ENCODE assay signal across 20 cellular contexts in the genomic region with DNA sequence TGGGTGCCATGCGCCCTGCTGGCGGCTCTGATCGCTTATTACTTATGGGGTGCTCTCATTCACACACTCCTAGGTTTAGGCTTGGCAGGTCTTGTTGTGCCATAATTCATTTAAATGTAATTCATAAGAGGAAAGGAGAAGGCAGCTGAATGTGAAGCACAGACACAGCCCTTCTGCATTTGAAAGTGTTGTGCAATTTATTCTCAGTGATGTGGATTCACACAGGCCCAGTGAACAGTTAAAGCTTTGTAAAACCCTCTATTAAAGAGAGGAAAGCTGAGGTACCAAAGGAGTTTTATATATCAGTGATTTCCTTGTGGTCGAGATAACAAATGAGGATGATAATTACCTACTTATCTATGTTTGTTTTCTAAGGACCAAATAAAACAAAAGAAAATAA.
DNase-seq lines count a peak whose midpoint lies in the region; ATAC-seq, FAIRE-seq and TF ChIP-seq lines count a peak whose summit lies in the region.
"Had no signal": no experiment of that assay in that cellular context is flagged by ENCODE, and none has a peak within 500 bp of the region (broad histone marks: within the 10 kb centered on the region; RNA-seq: fewer than 3 reads in every experiment).

No MANE protein-coding gene starts in this region.

- intact Hi-C loops in IMR-90 (cut with micrococcal nuclease) (loop anchor here (10.0 kb wide), 1 partner anchor 471 kb away; no protein-coding TSS in a partner anchor), ovary (cut with DNase I) (no loop called here)

- FAIRE-seq in H1 (lab: Jason Lieb, UNC): no peak

- no peak overlapping the region for H4K91ac ChIP-seq in IMR-90 (ENCODE audit: insufficient read depth, low read depth, low read length)
- no peak overlapping the region for H4K91ac ChIP-seq in H1 (replicated peaks; ENCODE audit: insufficient read length, low read length)

- H4K20me1 ChIP-seq in IMR-90 (ENCODE audit: insufficient read depth, low read length): no peaks in the 10 kb centered on the region
- no peaks in the 10 kb centered on the region for H4K20me1 ChIP-seq in H1 (replicated peaks in 1 of 2; ENCODE audit: control insufficient read depth in 1 of 2, insufficient read depth in 2 of 2, low read length in 2 of 2)

- H3K23ac ChIP-seq in IMR-90 (ENCODE audit: low read depth, low read length) (no peak overlapping the region), H1 (ENCODE audit: insufficient read length) (no peak overlapping the region)

- DNase-seq in IMR-90 (no peak), NOMO-1 treated with dmso at 0.1 percent for 144 hours (lab: John Stamatoyannopoulos, UW; ENCODE audit: unreplicated experiment) (peak; percentile 27), H1 (ENCODE audit: low read depth in 1 of 2, low spot score in 2 of 2) (no peak), ovary (no peak), DMS114 treated with DMSO at 0.1 percent for 48 hours (lab: John Stamatoyannopoulos, UW; ENCODE audit: unreplicated experiment) (no peak), NCI-H524 treated with DMSO at 0.1 percent for 48 hours (lab: John Stamatoyannopoulos, UW) (no peak)
- DNase-seq: ACHN; CD4-positive, CD25-positive, alpha-beta regulatory T cell; COR-L47; DMS153; GF-D8; MM.1S; NCI-H187; NCI-H226; NCI-H524; Right ventricle myocardium superior; T-helper 1 cell had no signal

- H2AFZ ChIP-seq in IMR-90 (replicated peaks; ENCODE audit: low read length, poor library complexity) (no peak overlapping the region), H1 (ENCODE audit: low read length) (0 out of 2 replicates have a peak overlapping the region, but pooled peaks have one; percentile 75)

- H3K23me2 ChIP-seq in H1 (ENCODE audit: low read depth, low read length): no peaks in the 10 kb centered on the region

- H3K18ac ChIP-seq in IMR-90 (ENCODE audit: low read depth, low read length) (no peak overlapping the region), H1 (ENCODE audit: extremely low read depth, low read length) (no peak overlapping the region)

- H3K9me1 ChIP-seq in IMR-90 (ENCODE audit: insufficient read depth, low read length): no peaks in the 10 kb centered on the region

- H4K5ac ChIP-seq in IMR-90 (ENCODE audit: low read depth, low read length) (no peak overlapping the region), H1 (ENCODE audit: insufficient read length, low read depth, low read length) (no peak overlapping the region)

- BruUV-seq in IMR-90 (replicated peaks; lab: Mats Ljungman, UMichigan): no TSS peak

- H2BK15ac ChIP-seq in IMR-90 (ENCODE audit: low read depth, low read length): no peak overlapping the region
- no peak overlapping the region for H2BK15ac ChIP-seq in H1 (ENCODE audit: low read length)

- H3K79me2 ChIP-seq in H1 (ENCODE audit: control insufficient read depth in 1 of 2, insufficient read depth in 2 of 2, low read length in 2 of 2): no peaks in the 10 kb centered on the region

- TF ChIP-seq POLR2A in IMR-90 (IDR thresholded peaks at IDR 0.05; ENCODE audit: low read depth, low read length) (no peak), H1 (IDR thresholded peaks at IDR 0.05; ENCODE audit: control extremely low read depth in 1 of 2, low read depth in 2 of 2, low read length in 2 of 2) (no peak), ovary (IDR thresholded peaks at IDR 0.05) (no peak)

- H4K8ac ChIP-seq in IMR-90 (ENCODE audit: low read depth in 2 of 2, low read length in 2 of 2) (no peak overlapping the region), H1 (ENCODE audit: extremely low read depth, insufficient read depth, low read length) (no peak overlapping the region)

- H2BK20ac ChIP-seq in IMR-90 (ENCODE audit: low read depth, low read length) (no peak overlapping the region), H1 (ENCODE audit: low read length) (no peak overlapping the region)

- no peak overlapping the region for H3K9ac ChIP-seq in IMR-90 (ENCODE audit: low read depth, low read length)
- H3K9ac ChIP-seq in H1 (replicated peaks in 1 of 4; ENCODE audit: extremely low read depth in 1 of 4, low read depth in 3 of 4, low read length in 3 of 4): no peak overlapping the region

- H2BK12ac ChIP-seq in H1 (ENCODE audit: low read depth, low read length): no peak overlapping the region

- no peak for TF ChIP-seq RAD21 in IMR-90 (IDR thresholded peaks at IDR 0.05; ENCODE audit: low read length)
- no peak for TF ChIP-seq RAD21 in H1 (IDR thresholded peaks at IDR 0.05 in 1 of 2, conservative IDR thresholded peaks at IDR 0.05 in 1 of 2; ENCODE audit: low read depth in 2 of 2, low read length in 2 of 2)

- H3K27ac ChIP-seq in IMR-90 (ENCODE audit: insufficient read depth, low read length): no peak overlapping the region
- no peak overlapping the region for H3K27ac ChIP-seq in H1 (ENCODE audit: low read depth, low read length)
- no peak overlapping the region for H3K27ac ChIP-seq in ovary

- no peak overlapping the region for H2AK5ac ChIP-seq in IMR-90 (ENCODE audit: low read depth, low read length)
- H2AK5ac ChIP-seq in H1 (ENCODE audit: low read depth, low read length): no peak overlapping the region

- CTCF ChIA-PET in IMR-90 (lab: Yijun Ruan, JAX) (no interaction called here), H1 (lab: Charles Lee; ENCODE audit: partially characterized antibody) (interaction anchor here (1.0 kb wide), 1 partner anchor 24 kb away, joined by 3 read pairs; no protein-coding TSS in a partner anchor)

- in situ Hi-C loops in IMR-90 (cut with MboI; ENCODE audit: low sequenced_read_pairs): no loop called here

- no peaks in the 10 kb centered on the region for H3K9me3 ChIP-seq in IMR-90 (ENCODE audit: control insufficient read depth, insufficient read depth, low read length)
- no peaks in the 10 kb centered on the region for H3K9me3 ChIP-seq in H1 (ENCODE audit: insufficient read depth in 2 of 2, low read depth in 1 of 2, low read length in 1 of 2)
- no peaks in the 10 kb centered on the region for H3K9me3 ChIP-seq in ovary

- no peak overlapping the region for H2BK120ac ChIP-seq in IMR-90 (ENCODE audit: low read depth, low read length)
- no peak overlapping the region for H2BK120ac ChIP-seq in H1 (replicated peaks; ENCODE audit: low read depth, low read length)

- no CpG with 5 or more reads among the region's 4 CpGs for WGBS in IMR-90 (ENCODE audit: extremely low coverage in 2 of 2, insufficient read length in 1 of 2), 2 experiments
- 89% methylated on average over 4 of the region's 4 CpGs; no CpG with 5 or more reads in 1 of the 2 experiments for WGBS in H1 (ENCODE audit: extremely low coverage in 1 of 2, insufficient coverage in 1 of 2, insufficient read length in 1 of 2, insufficient replicate concordance in 2 of 2, low coverage in 1 of 2, low lambda C conversion rate in 2 of 2, missing lambda C conversion rate in 1 of 2), 2 experiments
- 82 to 86% (median 85%) methylated on average over 4 of the region's 4 CpGs for WGBS in ovary, 3 donors

- H3K4me2 ChIP-seq in IMR-90 (ENCODE audit: low read depth, low read length) (no peak overlapping the region), H1 (ENCODE audit: insufficient read depth in 1 of 2, low read depth in 2 of 2, low read length in 2 of 2) (no peak overlapping the region)

- H2BK5ac ChIP-seq in IMR-90 (ENCODE audit: low read depth, low read length, poor library complexity, severe bottlenecking): no peak overlapping the region
- no peak overlapping the region for H2BK5ac ChIP-seq in H1 (ENCODE audit: low read depth, low read length)

- POLR2A ChIA-PET in IMR-90 (lab: Charles Lee; ENCODE audit: unreplicated experiment): no interaction called here
- POLR2A ChIA-PET in H1 (lab: Charles Lee; ENCODE audit: partially characterized antibody): no interaction called here

- no peaks in the 10 kb centered on the region for H3K4me1 ChIP-seq in IMR-90 (ENCODE audit: control insufficient read depth, insufficient read depth, low read length)
- no peaks in the 10 kb centered on the region; a peak in 1 of 7 replicates for H3K4me1 ChIP-seq in H1 (replicated peaks in 1 of 4; ENCODE audit: control insufficient read depth in 3 of 4, insufficient read depth in 4 of 4, low read length in 3 of 4)
- H3K4me1 ChIP-seq in ovary (ENCODE audit: insufficient read depth): no peaks in the 10 kb centered on the region

- no peak overlapping the region for H2AK9ac ChIP-seq in IMR-90 (replicated peaks; ENCODE audit: low read depth, low read length, poor library complexity)

- H3K4ac ChIP-seq in IMR-90 (ENCODE audit: low read depth, low read length): no peak overlapping the region
- H3K4ac ChIP-seq in H1 (replicated peaks; ENCODE audit: insufficient read length, low read depth, low read length): no peak overlapping the region

- H3K36me3 ChIP-seq in IMR-90 (ENCODE audit: control insufficient read depth, insufficient read depth, low read length) (no peaks in the 10 kb centered on the region), H1 (ENCODE audit: control insufficient read depth in 2 of 4, insufficient read depth in 4 of 4, low read length in 3 of 4) (no peaks in the 10 kb centered on the region), ovary (no peaks in the 10 kb centered on the region)

- no peak overlapping the region for H3K56ac ChIP-seq in IMR-90 (ENCODE audit: extremely low read depth, insufficient read depth, low read length)
- H3K56ac ChIP-seq in H1 (replicated peaks; ENCODE audit: insufficient read length, low read depth, low read length): no peak overlapping the region

- no peak for TF ChIP-seq EP300 in H1 (IDR thresholded peaks at IDR 0.05; ENCODE audit: borderline replicate concordance in 1 of 2, low read depth in 2 of 2, low read length in 2 of 2)
- no peak for TF ChIP-seq EP300 in ovary (IDR thresholded peaks at IDR 0.05)

- H3K4me3 ChIP-seq in IMR-90 (ENCODE audit: insufficient read depth, low read depth, low read length): no peak overlapping the region
- no peak overlapping the region for H3K4me3 ChIP-seq in H1 (ENCODE audit: extremely low read depth in 1 of 4, insufficient read depth in 2 of 4, low read depth in 3 of 4, low read length in 4 of 4)
- no peak overlapping the region for H3K4me3 ChIP-seq in ovary

- no peaks in the 10 kb centered on the region for H3K79me1 ChIP-seq in IMR-90 (ENCODE audit: low read depth in 1 of 2, low read length in 2 of 2)
- H3K79me1 ChIP-seq in H1 (ENCODE audit: low read depth, low read length): no peaks in the 10 kb centered on the region

- dilution Hi-C loops in IMR-90 (cut with HindIII; ENCODE audit: low sequenced_read_pairs, unreplicated experiment): no loop called here

- no peak for TF ChIP-seq CTCF in IMR-90 (conservative IDR thresholded peaks at IDR 0.05; ENCODE audit: low read depth, low read length)
- no peak for TF ChIP-seq CTCF in H1 (IDR thresholded peaks at IDR 0.05; ENCODE audit: control extremely low read depth in 1 of 3, insufficient read depth in 1 of 3, low read depth in 1 of 3, low read length in 3 of 3)
- TF ChIP-seq CTCF in ovary (IDR thresholded peaks at IDR 0.05): no peak

- H3K27me3 ChIP-seq in IMR-90 (ENCODE audit: control insufficient read depth, insufficient read depth, low read length): no peaks in the 10 kb centered on the region; the same call in 1 of the 2 replicates
- no peaks in the 10 kb centered on the region; a peak in 1 of 7 replicates for H3K27me3 ChIP-seq in H1 (replicated peaks in 1 of 4; ENCODE audit: control insufficient read depth in 3 of 4, extremely low read depth in 1 of 4, insufficient read depth in 3 of 4, low read length in 3 of 4)
- no peaks in the 10 kb centered on the region for H3K27me3 ChIP-seq in ovary

- H3K14ac ChIP-seq in IMR-90 (replicated peaks; ENCODE audit: low read depth, low read length): no peak overlapping the region
- no peak overlapping the region for H3K14ac ChIP-seq in H1 (ENCODE audit: insufficient read length)

- ATAC-seq in IMR-90 (ENCODE audit: low read depth) (no peak), GM21717 (IDR thresholded peaks at IDR 0.05; ENCODE audit: unreplicated experiment) (no peak)
- ATAC-seq: HCT116, SK-N-SH treated with all-trans-retinoic acid at 6 μM for 48 hours had no signal
